ENCODE assay signal across 8 cellular contexts in the genomic region with DNA sequence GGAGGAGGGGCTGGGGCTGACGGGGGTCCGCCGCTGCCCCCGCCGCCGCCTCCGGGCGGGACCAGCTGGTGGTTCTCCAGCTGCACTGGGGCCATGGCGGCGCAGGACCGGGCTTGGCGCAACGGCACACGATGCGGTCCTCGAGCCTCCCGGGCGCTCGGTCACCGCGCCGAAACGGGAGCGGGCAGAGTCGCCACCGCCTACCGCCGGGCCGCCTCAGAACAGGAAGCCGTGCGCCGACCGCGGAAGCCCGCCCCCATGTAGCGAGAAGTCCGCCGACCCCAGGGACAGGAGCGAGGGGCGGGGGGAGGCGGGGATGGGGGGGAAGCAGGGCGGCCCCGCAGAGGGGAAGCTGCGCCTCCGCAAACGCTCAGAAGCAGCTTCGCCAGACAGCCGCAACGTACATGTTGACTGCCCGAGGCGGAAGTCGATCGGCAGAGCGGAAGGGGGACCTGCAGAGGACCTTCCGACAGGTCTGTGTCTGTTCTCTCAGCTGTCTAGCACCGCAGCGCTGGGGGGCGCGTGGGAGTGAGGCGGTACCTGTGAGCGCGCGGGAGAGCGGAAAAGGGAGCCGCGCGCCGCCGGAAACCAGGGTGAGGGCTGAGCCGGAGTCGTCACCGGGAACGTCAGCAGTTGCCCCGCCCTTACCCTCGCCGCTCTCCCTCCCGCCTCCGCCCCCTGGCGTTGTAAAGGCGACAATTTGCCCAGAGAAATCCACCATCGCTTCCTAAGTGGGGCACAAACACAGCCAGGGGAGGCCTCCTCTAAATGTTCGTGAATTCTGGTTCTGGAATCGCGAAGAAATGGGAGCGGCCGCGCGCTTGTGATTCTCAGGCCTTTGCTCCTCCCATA.
DNase-seq lines count a peak whose midpoint lies in the region; ATAC-seq and TF ChIP-seq lines count a peak whose summit lies in the region.

A gene (minus strand): TSS at position 225 of the 852 bp plus-strand sequence. CDS start 130 bp downstream, at position 95.

- TF ChIP-seq EP300 in Ishikawa (IDR thresholded peaks at IDR 0.05; ENCODE audit: borderline replicate concordance) = no peak

- peak; percentile 89 for ATAC-seq in GM21576 (IDR thresholded peaks at IDR 0.05; ENCODE audit: unreplicated experiment)

- TF ChIP-seq RAD21 in Ishikawa (IDR thresholded peaks at IDR 0.05; ENCODE audit: low read depth) = no peak

- no peaks in the 10 kb centered on the region for H3K9me3 ChIP-seq in mucosa of rectum (ENCODE audit: control insufficient read depth in 2 of 2, low read length in 2 of 2)

- no peaks in the 10 kb centered on the region for H3K36me3 ChIP-seq in mucosa of rectum (ENCODE audit: control insufficient read depth in 2 of 2, insufficient read depth in 2 of 2, low read length in 2 of 2)

- DNase-seq in DMS53 (lab: John Stamatoyannopoulos, UW) (peak; percentile 94), OCI-M2 (lab: John Stamatoyannopoulos, UW; ENCODE audit: unreplicated experiment) (peak; percentile 42), activated T-cell treated with anti-CD3 and anti-CD28 coated beads for 48 hours (ENCODE audit: low read depth) (peak; percentile 87), epithelial cell of prostate (ENCODE audit: low read depth, low spot score) (peak; percentile 31)
- DNase-seq in stimulated activated CD8-positive, alpha-beta memory T cell treated with anti-CD3 and anti-CD28 coated beads, Interleukin-4, amount 100 ng/mL, for 48 hours = peak; percentile 90

- peak within 1 kb of the TSS; percentile 65 to 89 for H3K4me3 ChIP-seq in mucosa of rectum (ENCODE audit: low read length in 2 of 2)

- peaks cover 8 to 17% of the 10 kb centered on the region in 2 donors for H3K4me1 ChIP-seq in mucosa of rectum (ENCODE audit: control insufficient read depth in 2 of 2, insufficient read depth in 2 of 2, low read length in 2 of 2)

- peak within 1 kb of the TSS; percentile 71 to 89 for H3K9ac ChIP-seq in mucosa of rectum (ENCODE audit: low read depth in 1 of 2, low read length in 2 of 2)

- peak within 1 kb of the TSS; percentile 85 for H3K27ac ChIP-seq in epithelial cell of prostate
- H3K27ac ChIP-seq in mucosa of rectum (ENCODE audit: low read depth in 2 of 2, low read length in 2 of 2) = peak within 1 kb of the TSS; percentile 93 to 95

- H3K27me3 ChIP-seq in mucosa of rectum (ENCODE audit: control insufficient read depth in 2 of 2, insufficient read depth in 2 of 2, low read length in 2 of 2) = peaks cover 2 to 3% of the 10 kb centered on the region in 2 donors

TF ChIP-seq in Ishikawa, 13 proteins besides CTCF, POLR2A, EP300 and RAD21:
- no peak for TF ChIP-seq YY1 (IDR thresholded peaks at IDR 0.05; ENCODE audit: low read depth)
- peak; percentile 89 for TF ChIP-seq EGR1 (IDR thresholded peaks at IDR 0.05)
- TF ChIP-seq TAF1 (IDR thresholded peaks at IDR 0.05; ENCODE audit: low read depth) = 0 out of 2 replicates have a peak, but pooled peaks have one; percentile 44
- TF ChIP-seq, protein P1, sequence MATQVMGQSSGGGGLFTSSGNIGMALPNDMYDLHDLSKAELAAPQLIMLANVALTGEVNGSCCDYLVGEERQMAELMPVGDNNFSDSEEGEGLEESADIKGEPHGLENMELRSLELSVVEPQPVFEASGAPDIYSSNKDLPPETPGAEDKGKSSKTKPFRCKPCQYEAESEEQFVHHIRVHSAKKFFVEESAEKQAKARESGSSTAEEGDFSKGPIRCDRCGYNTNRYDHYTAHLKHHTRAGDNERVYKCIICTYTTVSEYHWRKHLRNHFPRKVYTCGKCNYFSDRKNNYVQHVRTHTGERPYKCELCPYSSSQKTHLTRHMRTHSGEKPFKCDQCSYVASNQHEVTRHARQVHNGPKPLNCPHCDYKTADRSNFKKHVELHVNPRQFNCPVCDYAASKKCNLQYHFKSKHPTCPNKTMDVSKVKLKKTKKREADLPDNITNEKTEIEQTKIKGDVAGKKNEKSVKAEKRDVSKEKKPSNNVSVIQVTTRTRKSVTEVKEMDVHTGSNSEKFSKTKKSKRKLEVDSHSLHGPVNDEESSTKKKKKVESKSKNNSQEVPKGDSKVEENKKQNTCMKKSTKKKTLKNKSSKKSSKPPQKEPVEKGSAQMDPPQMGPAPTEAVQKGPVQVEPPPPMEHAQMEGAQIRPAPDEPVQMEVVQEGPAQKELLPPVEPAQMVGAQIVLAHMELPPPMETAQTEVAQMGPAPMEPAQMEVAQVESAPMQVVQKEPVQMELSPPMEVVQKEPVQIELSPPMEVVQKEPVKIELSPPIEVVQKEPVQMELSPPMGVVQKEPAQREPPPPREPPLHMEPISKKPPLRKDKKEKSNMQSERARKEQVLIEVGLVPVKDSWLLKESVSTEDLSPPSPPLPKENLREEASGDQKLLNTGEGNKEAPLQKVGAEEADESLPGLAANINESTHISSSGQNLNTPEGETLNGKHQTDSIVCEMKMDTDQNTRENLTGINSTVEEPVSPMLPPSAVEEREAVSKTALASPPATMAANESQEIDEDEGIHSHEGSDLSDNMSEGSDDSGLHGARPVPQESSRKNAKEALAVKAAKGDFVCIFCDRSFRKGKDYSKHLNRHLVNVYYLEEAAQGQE (IDR thresholded peaks at IDR 0.05; ENCODE audit: low read depth) = no peak
- TF ChIP-seq, protein P2, sequence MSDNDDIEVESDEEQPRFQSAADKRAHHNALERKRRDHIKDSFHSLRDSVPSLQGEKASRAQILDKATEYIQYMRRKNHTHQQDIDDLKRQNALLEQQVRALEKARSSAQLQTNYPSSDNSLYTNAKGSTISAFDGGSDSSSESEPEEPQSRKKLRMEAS (IDR thresholded peaks at IDR 0.05) = peak; percentile 36; the same call in 1 of the 2 replicates
- TF ChIP-seq TEAD4 (IDR thresholded peaks at IDR 0.05) = no peak
- no peak for TF ChIP-seq NFIC (IDR thresholded peaks at IDR 0.05)
- TF ChIP-seq CREB1 (IDR thresholded peaks at IDR 0.05; ENCODE audit: low read depth) = peak; percentile 71
- TF ChIP-seq ZBTB7A (IDR thresholded peaks at IDR 0.05; ENCODE audit: low read depth) = no peak
- no peak for TF ChIP-seq CEBPB (IDR thresholded peaks at IDR 0.05)
- TF ChIP-seq FOXM1 (IDR thresholded peaks at IDR 0.05; ENCODE audit: borderline replicate concordance, low read depth) = no peak
- no peak for TF ChIP-seq TCF12 (IDR thresholded peaks at IDR 0.05; ENCODE audit: low read depth)
- TF ChIP-seq, protein P3, sequence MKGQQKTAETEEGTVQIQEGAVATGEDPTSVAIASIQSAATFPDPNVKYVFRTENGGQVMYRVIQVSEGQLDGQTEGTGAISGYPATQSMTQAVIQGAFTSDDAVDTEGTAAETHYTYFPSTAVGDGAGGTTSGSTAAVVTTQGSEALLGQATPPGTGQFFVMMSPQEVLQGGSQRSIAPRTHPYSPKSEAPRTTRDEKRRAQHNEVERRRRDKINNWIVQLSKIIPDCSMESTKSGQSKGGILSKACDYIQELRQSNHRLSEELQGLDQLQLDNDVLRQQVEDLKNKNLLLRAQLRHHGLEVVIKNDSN (IDR thresholded peaks at IDR 0.05) = no peak

Comparison
In these comparisons a context has a peak if more than half of its experiments do, and no peak if none do; other contexts are left out.
1. Peak in every context shown above with its lines: DNase-seq, ATAC-seq, H3K4me3 ChIP-seq and H3K27ac ChIP-seq.
2. DNase-seq: peak in every context shown above with its lines; median percentile 94 in DMS53; 90 in stimulated activated CD8-positive, alpha-beta memory T cell treated with anti-CD3 and anti-CD28 coated beads, Interleukin-4, amount 100 ng/mL, for 48 hours; 87 in activated T-cell treated with anti-CD3 and anti-CD28 coated beads for 48 hours; 42 in OCI-M2; 31 in epithelial cell of prostate.